8 cellular contexts compared by ENCODE assay signal in genomic region chr2:42494434-42495233, GRCh38.
A peak's percentile ranks its signal among the peaks of the same experiment; 100 is the strongest.
DNase-seq lines count a peak whose midpoint lies in the region; ATAC-seq and TF ChIP-seq lines count a peak whose summit lies in the region.

No MANE protein-coding gene starts in this region.

- H3K4me3 ChIP-seq in AG04449 (ENCODE audit: low read depth, low read length) (peak overlapping the region; percentile 50), choroid plexus epithelial cell (ENCODE audit: low read depth, low read length) (peak overlapping the region; percentile 56)

- CTCF ChIA-PET in AG04449 (lab: Yijun Ruan, JAX) = interaction anchor here (0.7 to 7.5 kb wide), 17 partner anchors 10 to 398 kb away, joined by 3 to 71 read pairs (median 3); no protein-coding TSS in a partner anchor

- TF ChIP-seq CTCF in AG04449 (IDR thresholded peaks at IDR 0.05; ENCODE audit: insufficient read depth, low read length, missing control alignments) (peak; percentile 73), choroid plexus epithelial cell (conservative IDR thresholded peaks at IDR 0.05; ENCODE audit: low read depth, low read length) (peak; percentile 91)

- POLR2A ChIA-PET in AG04449 (lab: Yijun Ruan, JAX) = interaction anchor here (0.5 kb wide), 1 partner anchor 82 kb away, joined by 3 read pairs; no protein-coding TSS in a partner anchor

- ATAC-seq in GM18861 (IDR thresholded peaks at IDR 0.05; ENCODE audit: unreplicated experiment) = peak; percentile 55
- ATAC-seq in HG03342 (IDR thresholded peaks at IDR 0.05; ENCODE audit: unreplicated experiment) = peak; percentile 64
- ATAC-seq in activated CD4-positive, CD25-positive, alpha-beta regulatory T cell treated with anti-CD3 and anti-CD28 coated beads, Interleukin-2, amount 50 U/mL, for 24 hours = peak; percentile 42 to 58

- DNase-seq in AG04449 (ENCODE audit: low read depth, low spot score) (peak; percentile 14), NCI-H226 (peak; percentile 55), choroid plexus epithelial cell (ENCODE audit: low read depth) (peak; percentile 87), kidney tubule cell (ENCODE audit: low spot score) (peak; percentile 85)
- DNase-seq in stimulated activated CD4-positive, alpha-beta T cell treated with anti-CD3 and anti-CD28 coated beads, Interleukin-1b, Interleukin-23, amount 100 ng/mL, for 4 hours (ENCODE audit: low read depth in 2 of 2) = peak; percentile 70 to 71

Comparison
In these comparisons a context has a peak if more than half of its experiments do, and no peak if none do; other contexts are left out.
1. Peak in every context shown above with its lines: DNase-seq, ATAC-seq and H3K4me3 ChIP-seq.
2. DNase-seq: peak in every context shown above with its lines; median percentile 87 in choroid plexus epithelial cell; 85 in kidney tubule cell; 70 in stimulated activated CD4-positive, alpha-beta T cell treated with anti-CD3 and anti-CD28 coated beads, Interleukin-1b, Interleukin-23, amount 100 ng/mL, for 4 hours; 55 in NCI-H226; 14 in AG04449.